In genomic region chr3:142484912-142485435, GRCh38 we compare ENCODE assay signal across 28 cellular contexts.
"Had no signal": no experiment of that assay in that cellular context is flagged by ENCODE, and none has a peak within 500 bp of the region (broad histone marks: within the 10 kb centered on the region; RNA-seq: fewer than 3 reads in every experiment).

No MANE protein-coding gene starts in this region.

- DNase-seq: activated CD4-positive, alpha-beta T cell treated with anti-CD3 and anti-CD28 coated beads for 48 hours; activated CD4-positive, alpha-beta T cell treated with anti-CD3 and anti-CD28 coated beads, Interleukin-2, amount 50 U/mL, for 4 hours; activated CD4-positive, CD25-positive, alpha-beta regulatory T cell treated with anti-CD3 and anti-CD28 coated beads, Interleukin-2, amount 50 U/mL, for 72 hours; activated CD8-positive, alpha-beta memory T cell treated with anti-CD3 and anti-CD28 coated beads, Interleukin-2, amount 50 U/mL, for 4 hours; activated gamma-delta T cell treated with Interleukin-2 at 50 U/mL for 16 hours; activated T-cell treated with anti-CD3 and anti-CD28 coated beads for 4 hours; activated T-cell treated with anti-CD3 and anti-CD28 coated beads, Interleukin-2, amount 50 U/mL, for 4 hours; amniotic stem cell; aorta; brain microvascular endothelial cell; central memory CD4-positive, alpha-beta T cell; Kasumi-1; KG1; MM.1S; MV-4-11; NCI-H1092; NCI-H1436 treated with DMSO at 0.1 percent for 48 hours; NCI-H1694 treated with DMSO at 0.1 percent for 48 hours; NCI-H2029; NCI-H345; NCI-H524 treated with DMSO at 0.1 percent for 48 hours; Peyer's patch; RPMI8226; SHP77 treated with DMSO at 0.1 percent for 48 hours; SK-N-SH had no signal

- H3K27ac ChIP-seq: brain microvascular endothelial cell, Peyer's patch, SJSA1 had no signal

- H3K27ac Mint-ChIP-seq: T-helper 1 cell treated with Interleukin-12 subunit alpha and Interleukin-12 subunit beta and Interleukin-4 antibody, amounts not matched to agents 30 μg/mL and 1 μg/mL, for 36 hours; T-helper 2 cell treated with Interferon-gamma antibody and Interleukin-4, amounts not matched to agents 5 μg/mL and 100 μg/mL, for 36 hours had no signal

- H3K4me3 ChIP-seq: Peyer's patch, SJSA1 had no signal

- H3K27me3 ChIP-seq: brain microvascular endothelial cell, Peyer's patch, SJSA1 had no signal

- H3K9me2 ChIP-seq: SK-N-SH had no signal

- H3K4me1 ChIP-seq: Peyer's patch, SJSA1 had no signal

- H3K9ac ChIP-seq: SK-N-SH had no signal

- H3K4me2 ChIP-seq: SK-N-SH had no signal

- H3K4me3 Mint-ChIP-seq: activated T-cell treated with anti-CD3 and anti-CD28 coated beads, Interleukin-2, amount 50 U/mL, for 4 hours; T-helper 1 cell treated with Interleukin-12 subunit alpha and Interleukin-12 subunit beta and Interleukin-4 antibody, amounts not matched to agents 30 μg/mL and 1 μg/mL, for 36 hours; T-helper 2 cell treated with Interferon-gamma antibody and Interleukin-4, amounts not matched to agents 5 μg/mL and 100 μg/mL, for 36 hours had no signal
